9 cellular contexts compared by ENCODE assay signal in the genomic region with DNA sequence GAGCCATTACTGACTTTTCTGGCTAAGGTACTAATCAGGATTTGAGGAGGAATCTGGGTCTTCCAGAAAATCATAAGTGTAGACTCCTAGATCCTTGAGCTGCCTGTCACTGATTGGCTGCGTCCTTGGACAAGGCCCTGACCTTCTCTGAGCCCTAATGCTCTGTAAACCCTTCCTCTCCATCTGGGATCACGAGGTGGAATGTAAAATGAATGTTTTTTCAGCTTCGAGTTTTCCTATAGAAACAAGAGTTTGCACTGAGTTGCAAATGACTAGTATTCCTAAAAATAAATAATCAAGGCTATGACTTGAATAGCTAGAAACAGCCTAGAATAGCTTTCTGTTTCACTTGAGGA. TPM values are rescaled to one million over a fixed set of nuclear protein-coding genes. Genes with fewer than 3 reads are reported as not detected.
DNase-seq lines count a peak whose midpoint lies in the region; ATAC-seq and TF ChIP-seq lines count a peak whose summit lies in the region.
"Had no signal": no experiment of that assay in that cellular context is flagged by ENCODE, and none has a peak within 500 bp of the region (broad histone marks: within the 10 kb centered on the region; RNA-seq: fewer than 3 reads in every experiment).

No MANE protein-coding gene starts in this region.

- TF ChIP-seq CTCF in WTC11 (IDR thresholded peaks at IDR 0.05) (no peak), glutamatergic neuron (IDR thresholded peaks at IDR 0.05; ENCODE audit: partially characterized antibody, unreplicated experiment) (no peak), smooth muscle cell (IDR thresholded peaks at IDR 0.05; ENCODE audit: borderline replicate concordance, insufficient read depth, poor library complexity, severe bottlenecking) (no peak)

- peak overlapping the region; percentile 68 for H3K4me3 Mint-ChIP-seq in WTC11
- H3K4me3 Mint-ChIP-seq in glutamatergic neuron (ENCODE audit: unreplicated experiment), result peak overlapping the region; percentile 76

- peaks cover 55% of the 10 kb centered on the region for H3F3A ChIP-seq in smooth muscle cell (ENCODE audit: low read depth)

- H3K9me3 ChIP-seq in smooth muscle cell (replicated peaks; ENCODE audit: low read depth), result no peaks in the 10 kb centered on the region

- H3K27ac Mint-ChIP-seq in WTC11 (no peak overlapping the region), glutamatergic neuron (ENCODE audit: unreplicated experiment) (no peak overlapping the region)

- peak overlapping the region; percentile 66 for H3K4me3 ChIP-seq in smooth muscle cell

- H3K36me3 Mint-ChIP-seq in WTC11 (no peaks in the 10 kb centered on the region), glutamatergic neuron (ENCODE audit: unreplicated experiment) (no peaks in the 10 kb centered on the region)

- DNase-seq in DMS53 (lab: John Stamatoyannopoulos, UW) (peak; percentile 15), DMS53 treated with DMSO at 0.1 percent for 48 hours (lab: John Stamatoyannopoulos, UW; ENCODE audit: unreplicated experiment) (no peak), WTC11 (ENCODE audit: low spot score) (no peak), glutamatergic neuron (no peak), smooth muscle cell (lab: John Stamatoyannopoulos, UW; ENCODE audit: unreplicated experiment) (no peak), foreskin melanocyte (no peak), islet precursor cell (no peak)
- DNase-seq in activated effector memory CD4-positive, alpha-beta T cell treated with anti-CD3 and anti-CD28 coated beads, Interleukin-2, amount 50 U/mL, for 16 hours, result no peak

- no peaks in the 10 kb centered on the region for H3K27me3 ChIP-seq in smooth muscle cell (ENCODE audit: low read depth)

- POLR2A ChIA-PET in WTC11 (lab: Charles Lee), result interaction anchor here (0.7 to 3.2 kb wide), 4 partner anchors 9 to 47 kb away, joined by 3 to 17 read pairs (median 4); no protein-coding TSS in a partner anchor

- peaks cover 39% of the 10 kb centered on the region for H3K4me1 ChIP-seq in smooth muscle cell (ENCODE audit: low read depth)

- H3K27ac ChIP-seq in smooth muscle cell (ENCODE audit: low read depth), result peak overlapping the region; percentile 97
- H3K27ac ChIP-seq: 22Rv1 had no signal

- CTCF ChIA-PET in WTC11 (lab: Charles Lee), result interaction anchor here (1.1 to 7.9 kb wide), 4 partner anchors 9 to 46 kb away, joined by 3 to 121 read pairs (median 10); a partner anchor contains a TSS

- peak overlapping the region; percentile 89 for H3K9ac ChIP-seq in smooth muscle cell (ENCODE audit: low read depth)

- H4K20me1 ChIP-seq in smooth muscle cell (ENCODE audit: low read depth), result no peaks in the 10 kb centered on the region

- no peaks in the 10 kb centered on the region; the same call in 1 of the 2 replicates for H3K27me3 Mint-ChIP-seq in WTC11 (ENCODE audit: low read depth)
- peaks cover 6% of the 10 kb centered on the region for H3K27me3 Mint-ChIP-seq in glutamatergic neuron (ENCODE audit: unreplicated experiment)

- peak overlapping the region; percentile 90 for H3K4me2 ChIP-seq in smooth muscle cell

- ATAC-seq in WTC11, result no peak

- H3K4me1 Mint-ChIP-seq in WTC11 (peaks cover 44% of the 10 kb centered on the region), glutamatergic neuron (ENCODE audit: low read depth, unreplicated experiment) (peaks cover 31% of the 10 kb centered on the region)

- H3K9me3 Mint-ChIP-seq in WTC11 (no peaks in the 10 kb centered on the region), glutamatergic neuron (ENCODE audit: unreplicated experiment) (peaks cover 6% of the 10 kb centered on the region)

- 32% methylated on average over 3 of the region's 3 CpGs for WGBS in smooth muscle cell (ENCODE audit: low lambda C conversion rate)

- peaks cover 9% of the 10 kb centered on the region for H3K79me2 ChIP-seq in smooth muscle cell (ENCODE audit: low read depth)

- no peaks in the 10 kb centered on the region for H3K36me3 ChIP-seq in smooth muscle cell (ENCODE audit: low read depth)

- H2AFZ ChIP-seq in smooth muscle cell (ENCODE audit: low read depth), result peak overlapping the region; percentile 20

TF ChIP-seq in WTC11, 78 proteins besides CTCF, POLR2A, EP300 and RAD21 (continues in another document):
- TF ChIP-seq SP1 (CRISPR knock-in tag; conservative IDR thresholded peaks at IDR 0.05) (no peak), ZNF396 (CRISPR knock-in tag; IDR thresholded peaks at IDR 0.05; ENCODE audit: borderline replicate concordance) (no peak), ZNF138 (CRISPR knock-in tag; conservative IDR thresholded peaks at IDR 0.05) (no peak), ETV6 (CRISPR knock-in tag; IDR thresholded peaks at IDR 0.05) (no peak), CREB1 (CRISPR knock-in tag; IDR thresholded peaks at IDR 0.05) (no peak), NFYB (CRISPR knock-in tag; conservative IDR thresholded peaks at IDR 0.05; ENCODE audit: low read depth) (no peak)
- TF ChIP-seq, protein P1, sequence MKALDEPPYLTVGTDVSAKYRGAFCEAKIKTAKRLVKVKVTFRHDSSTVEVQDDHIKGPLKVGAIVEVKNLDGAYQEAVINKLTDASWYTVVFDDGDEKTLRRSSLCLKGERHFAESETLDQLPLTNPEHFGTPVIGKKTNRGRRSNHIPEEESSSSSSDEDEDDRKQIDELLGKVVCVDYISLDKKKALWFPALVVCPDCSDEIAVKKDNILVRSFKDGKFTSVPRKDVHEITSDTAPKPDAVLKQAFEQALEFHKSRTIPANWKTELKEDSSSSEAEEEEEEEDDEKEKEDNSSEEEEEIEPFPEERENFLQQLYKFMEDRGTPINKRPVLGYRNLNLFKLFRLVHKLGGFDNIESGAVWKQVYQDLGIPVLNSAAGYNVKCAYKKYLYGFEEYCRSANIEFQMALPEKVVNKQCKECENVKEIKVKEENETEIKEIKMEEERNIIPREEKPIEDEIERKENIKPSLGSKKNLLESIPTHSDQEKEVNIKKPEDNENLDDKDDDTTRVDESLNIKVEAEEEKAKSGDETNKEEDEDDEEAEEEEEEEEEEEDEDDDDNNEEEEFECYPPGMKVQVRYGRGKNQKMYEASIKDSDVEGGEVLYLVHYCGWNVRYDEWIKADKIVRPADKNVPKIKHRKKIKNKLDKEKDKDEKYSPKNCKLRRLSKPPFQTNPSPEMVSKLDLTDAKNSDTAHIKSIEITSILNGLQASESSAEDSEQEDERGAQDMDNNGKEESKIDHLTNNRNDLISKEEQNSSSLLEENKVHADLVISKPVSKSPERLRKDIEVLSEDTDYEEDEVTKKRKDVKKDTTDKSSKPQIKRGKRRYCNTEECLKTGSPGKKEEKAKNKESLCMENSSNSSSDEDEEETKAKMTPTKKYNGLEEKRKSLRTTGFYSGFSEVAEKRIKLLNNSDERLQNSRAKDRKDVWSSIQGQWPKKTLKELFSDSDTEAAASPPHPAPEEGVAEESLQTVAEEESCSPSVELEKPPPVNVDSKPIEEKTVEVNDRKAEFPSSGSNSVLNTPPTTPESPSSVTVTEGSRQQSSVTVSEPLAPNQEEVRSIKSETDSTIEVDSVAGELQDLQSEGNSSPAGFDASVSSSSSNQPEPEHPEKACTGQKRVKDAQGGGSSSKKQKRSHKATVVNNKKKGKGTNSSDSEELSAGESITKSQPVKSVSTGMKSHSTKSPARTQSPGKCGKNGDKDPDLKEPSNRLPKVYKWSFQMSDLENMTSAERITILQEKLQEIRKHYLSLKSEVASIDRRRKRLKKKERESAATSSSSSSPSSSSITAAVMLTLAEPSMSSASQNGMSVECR (CRISPR knock-in tag; IDR thresholded peaks at IDR 0.05; ENCODE audit: borderline replicate concordance), result no peak
- TF ChIP-seq, protein P2, sequence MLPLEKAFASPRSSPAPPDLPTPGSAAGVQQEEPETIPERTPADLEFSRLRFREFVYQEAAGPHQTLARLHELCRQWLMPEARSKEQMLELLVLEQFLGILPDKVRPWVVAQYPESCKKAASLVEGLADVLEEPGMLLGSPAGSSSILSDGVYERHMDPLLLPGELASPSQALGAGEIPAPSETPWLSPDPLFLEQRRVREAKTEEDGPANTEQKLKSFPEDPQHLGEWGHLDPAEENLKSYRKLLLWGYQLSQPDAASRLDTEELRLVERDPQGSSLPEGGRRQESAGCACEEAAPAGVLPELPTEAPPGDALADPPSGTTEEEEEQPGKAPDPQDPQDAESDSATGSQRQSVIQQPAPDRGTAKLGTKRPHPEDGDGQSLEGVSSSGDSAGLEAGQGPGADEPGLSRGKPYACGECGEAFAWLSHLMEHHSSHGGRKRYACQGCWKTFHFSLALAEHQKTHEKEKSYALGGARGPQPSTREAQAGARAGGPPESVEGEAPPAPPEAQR (CRISPR knock-in tag; IDR thresholded peaks at IDR 0.05), result no peak
- TF ChIP-seq, protein P3, sequence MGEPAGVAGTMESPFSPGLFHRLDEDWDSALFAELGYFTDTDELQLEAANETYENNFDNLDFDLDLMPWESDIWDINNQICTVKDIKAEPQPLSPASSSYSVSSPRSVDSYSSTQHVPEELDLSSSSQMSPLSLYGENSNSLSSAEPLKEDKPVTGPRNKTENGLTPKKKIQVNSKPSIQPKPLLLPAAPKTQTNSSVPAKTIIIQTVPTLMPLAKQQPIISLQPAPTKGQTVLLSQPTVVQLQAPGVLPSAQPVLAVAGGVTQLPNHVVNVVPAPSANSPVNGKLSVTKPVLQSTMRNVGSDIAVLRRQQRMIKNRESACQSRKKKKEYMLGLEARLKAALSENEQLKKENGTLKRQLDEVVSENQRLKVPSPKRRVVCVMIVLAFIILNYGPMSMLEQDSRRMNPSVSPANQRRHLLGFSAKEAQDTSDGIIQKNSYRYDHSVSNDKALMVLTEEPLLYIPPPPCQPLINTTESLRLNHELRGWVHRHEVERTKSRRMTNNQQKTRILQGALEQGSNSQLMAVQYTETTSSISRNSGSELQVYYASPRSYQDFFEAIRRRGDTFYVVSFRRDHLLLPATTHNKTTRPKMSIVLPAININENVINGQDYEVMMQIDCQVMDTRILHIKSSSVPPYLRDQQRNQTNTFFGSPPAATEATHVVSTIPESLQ (CRISPR knock-in tag; IDR thresholded peaks at IDR 0.05), result no peak

RNA-seq across cellular contexts. Expression of a gene that starts 1.1 kb away (rescaled TPM):
- 12.6 to 14.6 TPM (median 13.5 TPM) in 3 replicates for total RNA-seq in WTC11 (2021)
- 27.2 TPM for total RNA-seq in glutamatergic neuron (ENCODE audit: unreplicated experiment)
- total RNA-seq in smooth muscle cell, result 19.7 and 24.8 TPM in 2 replicates
- 11.9 and 12.4 TPM in 2 replicates for polyA plus RNA-seq in smooth muscle cell

RNA-seq across cellular contexts. Expression of a gene that starts 17.3 kb away (rescaled TPM):
- 2.1 to 4.2 TPM (median 3.0 TPM) in 3 replicates for total RNA-seq in WTC11 (2021)
- total RNA-seq in glutamatergic neuron (ENCODE audit: unreplicated experiment), result not detected
- 0.90 and 3.0 TPM in 2 replicates for total RNA-seq in smooth muscle cell
- 0.64 and 1.2 TPM in 2 replicates for polyA plus RNA-seq in smooth muscle cell

RNA-seq across cellular contexts. Expression of a gene that starts 23.5 kb away (rescaled TPM):
- total RNA-seq in WTC11 (2021), result 0.33 to 0.62 TPM (median 0.55 TPM) in 3 replicates
- 1.4 TPM for total RNA-seq in glutamatergic neuron (ENCODE audit: unreplicated experiment)
- not detected in 2 replicates for total RNA-seq in smooth muscle cell
- polyA plus RNA-seq in smooth muscle cell, result 0.18 and 0.87 TPM in 2 replicates

RNA-seq across cellular contexts. Expression of a gene that starts 24.5 kb away (rescaled TPM):
- total RNA-seq in WTC11 (2021), result 1.3 to 2.1 TPM (median 1.4 TPM) in 3 replicates
- total RNA-seq in glutamatergic neuron (ENCODE audit: unreplicated experiment), result 0.64 TPM
- total RNA-seq in smooth muscle cell, result 26.6 and 47.4 TPM in 2 replicates
- polyA plus RNA-seq in smooth muscle cell, result 97.4 and 125 TPM in 2 replicates

RNA-seq across cellular contexts. Expression of a gene that starts 56.7 kb away (rescaled TPM):
- 18.7 to 22.6 TPM (median 20.4 TPM) in 3 replicates for total RNA-seq in WTC11 (2021)
- 21.7 TPM for total RNA-seq in glutamatergic neuron (ENCODE audit: unreplicated experiment)
- 2.7 and 10.5 TPM in 2 replicates for total RNA-seq in smooth muscle cell
- 17.6 and 19.2 TPM in 2 replicates for polyA plus RNA-seq in smooth muscle cell
